In the genomic region with DNA sequence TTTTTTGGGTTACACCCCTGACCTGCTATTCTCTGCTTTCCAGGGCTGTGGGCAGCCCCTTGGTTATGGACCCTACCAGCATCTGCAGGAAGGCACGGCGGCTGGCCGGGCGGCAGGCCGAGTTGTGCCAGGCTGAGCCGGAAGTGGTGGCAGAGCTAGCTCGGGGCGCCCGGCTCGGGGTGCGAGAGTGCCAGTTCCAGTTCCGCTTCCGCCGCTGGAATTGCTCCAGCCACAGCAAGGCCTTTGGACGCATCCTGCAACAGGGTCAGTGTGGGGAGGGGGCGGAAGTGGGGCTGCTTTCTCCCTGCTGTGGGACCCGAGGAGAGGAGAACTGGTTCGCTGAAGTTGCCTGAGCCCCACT, we compare ENCODE assay signal across 1 cellular context.
TF ChIP-seq lines count a peak whose summit lies in the region.

No MANE protein-coding gene starts in this region.

TF ChIP-seq in GM12878, 131 proteins besides CTCF, POLR2A, EP300 and RAD21:
- TF ChIP-seq POU2F2 (IDR thresholded peaks at IDR 0.05; ENCODE audit: borderline replicate concordance, low read depth, low read length), result no peak
- TF ChIP-seq TCF3 (IDR thresholded peaks at IDR 0.05; ENCODE audit: borderline replicate concordance, insufficient read depth, low read depth, low read length), result no peak
- TF ChIP-seq ZNF207 (IDR thresholded peaks at IDR 0.05; ENCODE audit: borderline replicate concordance), result no peak
- TF ChIP-seq SPI1 (IDR thresholded peaks at IDR 0.05; ENCODE audit: borderline replicate concordance, insufficient read depth, low read depth, low read length), result peak; percentile 33; the same call in 1 of the 2 replicates
- TF ChIP-seq IKZF1 (conservative IDR thresholded peaks at IDR 0.05), result peak; percentile 36; the same call in 1 of the 2 replicates
